Comparison of ENCODE assay signal across 25 cellular contexts in the genomic region with DNA sequence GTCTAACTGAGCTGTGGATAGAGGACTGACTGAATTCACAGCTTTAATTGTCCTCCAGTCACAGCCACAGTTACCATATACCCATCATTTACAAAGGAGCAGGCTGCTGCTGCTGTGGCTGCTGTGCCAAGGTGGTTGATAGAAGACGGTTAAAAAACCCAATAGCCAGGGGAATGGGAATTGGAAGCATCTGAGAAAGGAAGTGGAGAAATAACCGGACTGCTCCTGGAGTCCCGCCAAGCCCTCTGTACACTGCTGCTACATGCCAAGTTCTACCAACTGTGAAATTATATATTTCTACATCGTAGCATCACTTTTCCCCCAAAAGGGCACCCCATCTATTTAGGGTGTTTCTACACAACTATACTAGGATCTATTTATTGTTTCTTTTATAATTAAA.
"Had no signal": no experiment of that assay in that cellular context is flagged by ENCODE, and none has a peak within 500 bp of the region (broad histone marks: within the 10 kb centered on the region; RNA-seq: fewer than 3 reads in every experiment).

No MANE protein-coding gene starts in this region.

- DNase-seq: cortex of kidney; effector memory CD8-positive, alpha-beta T cell; erythroblast; esophagus squamous epithelium; foreskin melanocyte; heart left ventricle; kidney; left cardiac atrium; left lung; mesendoderm; midbrain; naive thymus-derived CD4-positive, alpha-beta T cell; nucleus accumbens; right cardiac atrium; sigmoid colon; stimulated activated CD4-positive, alpha-beta T cell treated with anti-CD3 and anti-CD28 coated beads, Interleukin-2, amount 100 ng/mL, for 24 hours; stimulated activated CD4-positive, alpha-beta T cell treated with anti-CD3 and anti-CD28 coated beads, Interleukin-4, amount 100 ng/mL, for 24 hours; stimulated activated naive CD4-positive, alpha-beta T cell treated with Interleukin-2 at 50 U/mL for 16 hours; stomach; thyroid gland; trophoblast cell had no signal

- H3K27me3 Mint-ChIP-seq: effector memory CD8-positive, alpha-beta T cell; naive thymus-derived CD4-positive, alpha-beta T cell had no signal

- H3K9me3 ChIP-seq: esophagus squamous epithelium, heart left ventricle, left lung, prostate gland, sigmoid colon, stomach, thyroid gland had no signal

- ATAC-seq: effector memory CD8-positive, alpha-beta T cell; heart left ventricle; left cardiac atrium; left lung; naive thymus-derived CD4-positive, alpha-beta T cell; right cardiac atrium; stimulated activated effector memory CD8-positive, alpha-beta T cell treated with anti-CD3 and anti-CD28 coated beads, Interleukin-12 subunit alpha, Interleukin-12 subunit beta, amount 100 ng/mL, for 72 hours had no signal

- H3K9me3 Mint-ChIP-seq: effector memory CD8-positive, alpha-beta T cell; nephron; stimulated activated effector memory CD8-positive, alpha-beta T cell treated with anti-CD3 and anti-CD28 coated beads, Interleukin-12 subunit alpha, Interleukin-12 subunit beta, amount 100 ng/mL, for 72 hours had no signal

- H3K4me3 ChIP-seq: esophagus squamous epithelium, heart left ventricle, hepatocyte, left lung, prostate gland, sigmoid colon, stomach, thyroid gland had no signal

- H3K4me1 Mint-ChIP-seq: naive thymus-derived CD4-positive, alpha-beta T cell; stimulated activated effector memory CD8-positive, alpha-beta T cell treated with anti-CD3 and anti-CD28 coated beads, Interleukin-12 subunit alpha, Interleukin-12 subunit beta, amount 100 ng/mL, for 72 hours had no signal

- H3K27me3 ChIP-seq: esophagus squamous epithelium, hepatocyte, left lung, sigmoid colon, stomach, thyroid gland had no signal

- H3K4me3 Mint-ChIP-seq: effector memory CD8-positive, alpha-beta T cell; naive thymus-derived CD4-positive, alpha-beta T cell; nephron; stimulated activated effector memory CD8-positive, alpha-beta T cell treated with anti-CD3 and anti-CD28 coated beads, Interleukin-12 subunit alpha, Interleukin-12 subunit beta, amount 100 ng/mL, for 72 hours had no signal

- H3K27ac Mint-ChIP-seq: effector memory CD8-positive, alpha-beta T cell; naive thymus-derived CD4-positive, alpha-beta T cell; nephron; stimulated activated effector memory CD8-positive, alpha-beta T cell treated with anti-CD3 and anti-CD28 coated beads, Interleukin-12 subunit alpha, Interleukin-12 subunit beta, amount 100 ng/mL, for 72 hours had no signal

- H3K36me3 Mint-ChIP-seq: naive thymus-derived CD4-positive, alpha-beta T cell; stimulated activated effector memory CD8-positive, alpha-beta T cell treated with anti-CD3 and anti-CD28 coated beads, Interleukin-12 subunit alpha, Interleukin-12 subunit beta, amount 100 ng/mL, for 72 hours had no signal

- H3K27ac ChIP-seq: esophagus squamous epithelium, heart left ventricle, hepatocyte, left lung, prostate gland, sigmoid colon, stomach, thyroid gland had no signal

- H3K36me3 ChIP-seq: esophagus squamous epithelium, heart left ventricle, left lung, prostate gland, sigmoid colon, stomach, thyroid gland had no signal

- H3K4me1 ChIP-seq: esophagus squamous epithelium, heart left ventricle, left lung, prostate gland, sigmoid colon, stomach, thyroid gland had no signal
